20 cellular contexts compared by ENCODE assay signal in genomic region chr6:153814136-153814535, GRCh38.
DNase-seq lines count a peak whose midpoint lies in the region; ATAC-seq, FAIRE-seq and TF ChIP-seq lines count a peak whose summit lies in the region.
"Had no signal": no experiment of that assay in that cellular context is flagged by ENCODE, and none has a peak within 500 bp of the region (broad histone marks: within the 10 kb centered on the region; RNA-seq: fewer than 3 reads in every experiment).

No MANE protein-coding gene starts in this region.

- no peak for TF ChIP-seq EP300 in HepG2 (IDR thresholded peaks at IDR 0.05; ENCODE audit: low read depth in 2 of 2, low read length in 2 of 2)
- no peak for TF ChIP-seq EP300 in HepG2 (CRISPR knock-in tag; IDR thresholded peaks at IDR 0.05; ENCODE audit: borderline replicate concordance)
- no peak for TF ChIP-seq EP300 in H1 (IDR thresholded peaks at IDR 0.05; ENCODE audit: borderline replicate concordance in 1 of 2, low read depth in 2 of 2, low read length in 2 of 2)

- no peak overlapping the region for H4K5ac ChIP-seq in H1 (ENCODE audit: insufficient read length, low read depth, low read length)

- H2BK12ac ChIP-seq in H1 (ENCODE audit: low read depth, low read length) = no peak overlapping the region

- DNase-seq in HepG2 (ENCODE audit: low spot score) = no peak
- no peak for DNase-seq in right lobe of liver
- no peak for DNase-seq in NB4 (ENCODE audit: low read depth)
- peak in 1 of 2 experiments; percentile 76 for DNase-seq in H1 (ENCODE audit: low read depth in 1 of 2, low spot score in 2 of 2)
- no peak for DNase-seq in inferior parietal cortex (ENCODE audit: extremely low spot score)
- no peak for DNase-seq in esophagus squamous epithelium (lab: John Stamatoyannopoulos, UW)
- DNase-seq: activated CD4-positive, alpha-beta T cell treated with anti-CD3 and anti-CD28 coated beads, Interleukin-2, amount 50 U/mL, for 1 hour; activated T-cell treated with anti-CD3 and anti-CD28 coated beads, Interleukin-2, amount 50 U/mL, for 24 hours; effector CD8-positive, alpha-beta T cell; IMR-90; left ventricle myocardium inferior; NCI-H1105; NK-92 treated with Interleukin-12 subunit alpha and Interleukin-12 subunit beta, amount 100 ng/mL, for 24 hours; transverse colon had no signal

- TF ChIP-seq CTCF in HepG2 (CRISPR knock-in tag; IDR thresholded peaks at IDR 0.05) = peak; percentile 42
- TF ChIP-seq CTCF in right lobe of liver (IDR thresholded peaks at IDR 0.05) = no peak
- peak; percentile 58 for TF ChIP-seq CTCF in NB4 (IDR thresholded peaks at IDR 0.05; ENCODE audit: low read depth, low read length)
- TF ChIP-seq CTCF in H1 (IDR thresholded peaks at IDR 0.05; ENCODE audit: control extremely low read depth in 1 of 3, insufficient read depth in 1 of 3, low read depth in 1 of 3, low read length in 3 of 3) = peak; percentile 53 to 88 (median 68)
- TF ChIP-seq CTCF in esophagus squamous epithelium (IDR thresholded peaks at IDR 0.05) = no peak

- H3K79me2 ChIP-seq in HepG2 (ENCODE audit: insufficient read depth, low read length) (no peaks in the 10 kb centered on the region), H1 (ENCODE audit: control insufficient read depth in 1 of 2, insufficient read depth in 2 of 2, low read length in 2 of 2) (no peaks in the 10 kb centered on the region)
- H3K79me2 ChIP-seq: parathyroid adenoma had no signal

- H3K36me3 ChIP-seq in HepG2 (replicated peaks in 1 of 2; ENCODE audit: control insufficient read depth in 1 of 2, insufficient read depth in 2 of 2, low read length in 2 of 2) (no peaks in the 10 kb centered on the region), right lobe of liver (no peaks in the 10 kb centered on the region), H1 (ENCODE audit: control insufficient read depth in 2 of 4, insufficient read depth in 4 of 4, low read length in 3 of 4) (peaks cover 0 to 2% (median 0%) of the 10 kb centered on the region in 4 experiments; a peak in 1 of 8 replicates), esophagus squamous epithelium (no peaks in the 10 kb centered on the region)
- H3K36me3 ChIP-seq: left ventricle myocardium inferior, SJSA1, transverse colon had no signal

- TF ChIP-seq POLR2A in HepG2 (IDR thresholded peaks at IDR 0.05; ENCODE audit: insufficient read depth in 1 of 2, low read depth in 2 of 2, low read length in 2 of 2) = no peak
- no peak for TF ChIP-seq POLR2A in right lobe of liver (IDR thresholded peaks at IDR 0.05)
- no peak for TF ChIP-seq POLR2A in NB4 (IDR thresholded peaks at IDR 0.05; ENCODE audit: extremely low read depth, insufficient read length)
- TF ChIP-seq POLR2A in H1 (IDR thresholded peaks at IDR 0.05; ENCODE audit: control extremely low read depth in 1 of 2, low read depth in 2 of 2, low read length in 2 of 2) = no peak
- no peak for TF ChIP-seq POLR2A in esophagus squamous epithelium (IDR thresholded peaks at IDR 0.05)

- H3K4me1 ChIP-seq in HepG2 (ENCODE audit: insufficient read depth, low read length) = no peaks in the 10 kb centered on the region
- no peaks in the 10 kb centered on the region for H3K4me1 ChIP-seq in right lobe of liver
- H3K4me1 ChIP-seq in H1 (replicated peaks in 1 of 4; ENCODE audit: control insufficient read depth in 3 of 4, insufficient read depth in 4 of 4, low read length in 3 of 4) = no peaks in the 10 kb centered on the region
- H3K4me1 ChIP-seq in esophagus squamous epithelium = no peaks in the 10 kb centered on the region
- H3K4me1 ChIP-seq: left ventricle myocardium inferior, parathyroid adenoma, SJSA1, transverse colon had no signal

- no peaks in the 10 kb centered on the region for H3K79me1 ChIP-seq in H1 (ENCODE audit: low read depth, low read length)

- no TSS peak for BruUV-seq in HepG2 (replicated peaks; lab: Mats Ljungman, UMichigan)

- H3K9me3 ChIP-seq in HepG2 (ENCODE audit: low read length) (peaks cover 27% of the 10 kb centered on the region; the same call in 1 of the 2 replicates), right lobe of liver (no peaks in the 10 kb centered on the region), H1 (ENCODE audit: insufficient read depth in 2 of 2, low read depth in 1 of 2, low read length in 1 of 2) (peaks cover 0 to 3% of the 10 kb centered on the region in 2 experiments; a peak in 1 of 4 replicates), esophagus squamous epithelium (no peaks in the 10 kb centered on the region)
- H3K9me3 ChIP-seq: SJSA1, transverse colon had no signal

- no peak overlapping the region for H2BK5ac ChIP-seq in H1 (ENCODE audit: low read depth, low read length)

- H4K20me1 ChIP-seq in HepG2 (ENCODE audit: insufficient read depth, low read length) (no peaks in the 10 kb centered on the region), H1 (replicated peaks in 1 of 2; ENCODE audit: control insufficient read depth in 1 of 2, insufficient read depth in 2 of 2, low read length in 2 of 2) (no peaks in the 10 kb centered on the region)

- H3K27ac ChIP-seq in HepG2 (ENCODE audit: extremely low read length, insufficient read depth, low read length) (no peak overlapping the region), right lobe of liver (no peak overlapping the region), H1 (ENCODE audit: low read depth, low read length) (no peak overlapping the region), esophagus squamous epithelium (no peak overlapping the region)
- H3K27ac ChIP-seq: left ventricle myocardium inferior, parathyroid adenoma, SJSA1, transverse colon had no signal

- H3K27me3 ChIP-seq in HepG2 (ENCODE audit: control insufficient read depth in 1 of 2, insufficient read depth in 2 of 2, low read length in 2 of 2) (no peaks in the 10 kb centered on the region), right lobe of liver (no peaks in the 10 kb centered on the region), H1 (replicated peaks in 1 of 4; ENCODE audit: control insufficient read depth in 3 of 4, extremely low read depth in 1 of 4, insufficient read depth in 3 of 4, low read length in 3 of 4) (no peaks in the 10 kb centered on the region), esophagus squamous epithelium (no peaks in the 10 kb centered on the region)
- H3K27me3 ChIP-seq: SJSA1, transverse colon had no signal

- CTCF ChIA-PET in HepG2 (lab: Yijun Ruan, JAX; ENCODE audit: low intra/inter-chr PET ratio, low total read pairs) (no interaction called here), H1 (lab: Charles Lee; ENCODE audit: partially characterized antibody) (interaction anchor here (0.5 to 4.5 kb wide), 38 partner anchors 8 to 608 kb away, joined by 3 to 29 read pairs (median 4); no protein-coding TSS in a partner anchor)

- no peak overlapping the region for H2AFZ ChIP-seq in HepG2 (ENCODE audit: low read length)
- peak overlapping the region; percentile 86 for H2AFZ ChIP-seq in H1 (ENCODE audit: low read length)
- H2AFZ ChIP-seq: parathyroid adenoma had no signal

- H3K18ac ChIP-seq in H1 (ENCODE audit: extremely low read depth, low read length) = no peak overlapping the region

- no peak overlapping the region for H2BK20ac ChIP-seq in H1 (ENCODE audit: low read length)

- no peak overlapping the region for H4K8ac ChIP-seq in H1 (ENCODE audit: extremely low read depth, insufficient read depth, low read length)

- H3K56ac ChIP-seq in H1 (replicated peaks; ENCODE audit: insufficient read length, low read depth, low read length) = no peak overlapping the region

- no peak overlapping the region for H2BK15ac ChIP-seq in H1 (ENCODE audit: low read length)

- no peak overlapping the region for H3K23ac ChIP-seq in H1 (ENCODE audit: insufficient read length)

- WGBS in HepG2 (ENCODE audit: low lambda C conversion rate) = 0% methylated on average over 1 of the region's 1 CpG
- WGBS in right lobe of liver (ENCODE audit: insufficient coverage, low coverage, low lambda C conversion rate, missing lambda C conversion rate) = 13% methylated on average over 1 of the region's 1 CpG
- 14% methylated on average over 1 of the region's 1 CpG; no CpG with 5 or more reads in 1 of the 2 experiments for WGBS in H1 (ENCODE audit: extremely low coverage in 1 of 2, insufficient coverage in 1 of 2, insufficient read length in 1 of 2, insufficient replicate concordance in 2 of 2, low coverage in 1 of 2, low lambda C conversion rate in 2 of 2, missing lambda C conversion rate in 1 of 2), 2 experiments
- 0 to 20% methylated on average over 1 of the region's 1 CpG for WGBS in esophagus squamous epithelium, 2 donors

- no peak overlapping the region for H3K14ac ChIP-seq in H1 (ENCODE audit: insufficient read length)

- H3K4ac ChIP-seq in H1 (replicated peaks; ENCODE audit: insufficient read length, low read depth, low read length) = no peak overlapping the region

- H3K23me2 ChIP-seq in H1 (ENCODE audit: low read depth, low read length) = no peaks in the 10 kb centered on the region

- POLR2A ChIA-PET in HepG2 (lab: Yijun Ruan, JAX) = no interaction called here
- POLR2A ChIA-PET in H1 (lab: Charles Lee; ENCODE audit: partially characterized antibody) = no interaction called here

- ATAC-seq in HepG2 = peak; percentile 74
- ATAC-seq in right lobe of liver = no peak
- no peak for ATAC-seq in GM21390 (IDR thresholded peaks at IDR 0.05; ENCODE audit: unreplicated experiment)
- no peak for ATAC-seq in HG03460 (IDR thresholded peaks at IDR 0.05; ENCODE audit: unreplicated experiment)

- no peak overlapping the region for H2BK120ac ChIP-seq in H1 (replicated peaks; ENCODE audit: low read depth, low read length)

- H3K4me3 ChIP-seq in HepG2 (replicated peaks in 1 of 3; ENCODE audit: insufficient read depth in 1 of 3, low read depth in 2 of 3, low read length in 3 of 3) (no peak overlapping the region), right lobe of liver (no peak overlapping the region), NB4 (ENCODE audit: low read depth, low read length) (no peak overlapping the region), H1 (ENCODE audit: extremely low read depth in 1 of 4, insufficient read depth in 2 of 4, low read depth in 3 of 4, low read length in 4 of 4) (no peak overlapping the region), esophagus squamous epithelium (no peak overlapping the region)
- H3K4me3 ChIP-seq: left ventricle myocardium inferior, SJSA1, smooth muscle cell, transverse colon had no signal

- TF ChIP-seq RAD21 in HepG2 (CRISPR knock-in tag; IDR thresholded peaks at IDR 0.05) (no peak), H1 (IDR thresholded peaks at IDR 0.05 in 1 of 2, conservative IDR thresholded peaks at IDR 0.05 in 1 of 2; ENCODE audit: low read depth in 2 of 2, low read length in 2 of 2) (peak; percentile 61 to 69)

- H3K9ac ChIP-seq in HepG2 (ENCODE audit: insufficient read depth, low read depth, low read length) (no peak overlapping the region), H1 (replicated peaks in 1 of 4; ENCODE audit: extremely low read depth in 1 of 4, low read depth in 3 of 4, low read length in 3 of 4) (no peak overlapping the region)
- H3K9ac ChIP-seq: parathyroid adenoma had no signal

- intact Hi-C loops in HepG2 (cut with micrococcal nuclease; ENCODE audit: unreplicated experiment) = no loop called here
- intact Hi-C loops in right lobe of liver (cut with DNase I) = no loop called here
- intact Hi-C loops in esophagus squamous epithelium (cut with DNase I) = no loop called here

- in situ Hi-C loops in HepG2 (cut with HindIII; ENCODE audit: extremely low pct_ligation_motif_present, low pct_unique_long_range_greater_than_20kb) = no loop called here

- no peak overlapping the region for H4K91ac ChIP-seq in H1 (replicated peaks; ENCODE audit: insufficient read length, low read length)

- no peak overlapping the region for H2AK5ac ChIP-seq in H1 (ENCODE audit: low read depth, low read length)

- no peak for FAIRE-seq in HepG2 (lab: Jason Lieb, UNC)
- peak; percentile 88 for FAIRE-seq in H1 (lab: Jason Lieb, UNC)
- FAIRE-seq: H54 had no signal

- H3K4me2 ChIP-seq in HepG2 (ENCODE audit: low read depth, low read length) (no peak overlapping the region), H1 (ENCODE audit: insufficient read depth in 1 of 2, low read depth in 2 of 2, low read length in 2 of 2) (no peak overlapping the region)
- H3K4me2 ChIP-seq: smooth muscle cell had no signal

Comparison
In these comparisons a context has a peak if more than half of its experiments do, and no peak if none do; other contexts are left out.
1. CTCF ChIP-seq: peak in HepG2 (single experiment), NB4 (single experiment) and H1 (3 of 3); none in right lobe of liver (0 of 4) and esophagus squamous epithelium (0 of 6).
2. Of the 41 proteins assayed by ChIP-seq in both HepG2 and H1: peak only in HepG2: none; only in H1: RAD21; in both: CTCF; in neither: 39.